1 cellular context compared by ENCODE assay signal in genomic region chr12:104171785-104172563, GRCh38.
TF ChIP-seq lines count a peak whose summit lies in the region.

No MANE protein-coding gene starts in this region.

TF ChIP-seq in HCT116, 20 proteins besides CTCF, POLR2A, EP300 and RAD21 (continued from another document):
- TF ChIP-seq REST (IDR thresholded peaks at IDR 0.05; ENCODE audit: low read depth) (no peak), EGR1 (IDR thresholded peaks at IDR 0.05; ENCODE audit: low read depth) (no peak), ZBTB33 (IDR thresholded peaks at IDR 0.05; ENCODE audit: extremely low read depth, insufficient replicate concordance, low read length) (no peak), CBX3 (IDR thresholded peaks at IDR 0.05; ENCODE audit: low read depth) (no peak), TCF7L2 (IDR thresholded peaks at IDR 0.05; ENCODE audit: borderline replicate concordance, extremely low read depth, insufficient read depth, insufficient read length) (no peak), EZH2 (IDR thresholded peaks at IDR 0.05) (no peak), MAX (IDR thresholded peaks at IDR 0.05) (no peak), EZH2phosphoT487 (IDR thresholded peaks at IDR 0.05; ENCODE audit: borderline replicate concordance) (no peak), ZNF274 (IDR thresholded peaks at IDR 0.05; ENCODE audit: low read depth, low read length) (no peak), ELF1 (IDR thresholded peaks at IDR 0.05; ENCODE audit: borderline replicate concordance, low read depth) (no peak), SRF (IDR thresholded peaks at IDR 0.05; ENCODE audit: low read depth) (no peak), ZFX (IDR thresholded peaks at IDR 0.05) (no peak), SIN3A (IDR thresholded peaks at IDR 0.05; ENCODE audit: low read depth) (no peak), FOSL1 (IDR thresholded peaks at IDR 0.05; ENCODE audit: low read depth) (no peak)
